Comparison of ENCODE assay signal across 1 cellular context in the genomic region with DNA sequence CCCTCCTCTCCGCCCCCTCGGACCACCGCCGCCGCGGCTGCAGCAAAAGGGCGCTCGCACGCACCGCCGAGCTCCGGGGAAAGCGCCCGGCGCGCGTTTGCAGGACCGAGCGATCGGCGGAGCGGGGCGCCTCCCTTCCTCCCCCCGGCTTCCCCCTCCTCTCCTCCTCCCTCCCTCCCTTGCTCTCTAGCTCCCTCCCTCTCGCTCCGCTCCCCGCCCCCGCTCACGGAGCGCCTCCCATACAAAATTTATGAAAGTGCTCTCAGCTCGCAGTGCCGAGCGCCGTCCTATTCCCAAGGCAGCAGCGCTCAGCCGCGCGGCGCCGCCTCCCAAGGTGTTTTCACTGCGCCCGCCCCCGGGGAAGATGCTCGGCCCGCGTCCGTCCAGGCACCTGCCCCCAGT.
TF ChIP-seq lines count a peak whose summit lies in the region.

A gene with protein sequence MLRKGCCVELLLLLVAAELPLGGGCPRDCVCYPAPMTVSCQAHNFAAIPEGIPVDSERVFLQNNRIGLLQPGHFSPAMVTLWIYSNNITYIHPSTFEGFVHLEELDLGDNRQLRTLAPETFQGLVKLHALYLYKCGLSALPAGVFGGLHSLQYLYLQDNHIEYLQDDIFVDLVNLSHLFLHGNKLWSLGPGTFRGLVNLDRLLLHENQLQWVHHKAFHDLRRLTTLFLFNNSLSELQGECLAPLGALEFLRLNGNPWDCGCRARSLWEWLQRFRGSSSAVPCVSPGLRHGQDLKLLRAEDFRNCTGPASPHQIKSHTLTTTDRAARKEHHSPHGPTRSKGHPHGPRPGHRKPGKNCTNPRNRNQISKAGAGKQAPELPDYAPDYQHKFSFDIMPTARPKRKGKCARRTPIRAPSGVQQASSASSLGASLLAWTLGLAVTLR (minus strand): TSS at position 115 of the 402 bp plus-strand sequence. CDS start 469 bp downstream, outside the sequence.

TF ChIP-seq in K562, 482 proteins besides CTCF, POLR2A, EP300 and RAD21:
- TF ChIP-seq MAZ (CRISPR knock-in tag; conservative IDR thresholded peaks at IDR 0.05 in 1 of 2, IDR thresholded peaks at IDR 0.05 in 1 of 2) (peak; percentile 43 to 70; a peak in 1 of 4 replicates), POU5F1 (IDR thresholded peaks at IDR 0.05; ENCODE audit: borderline replicate concordance, low read depth, low read length, partially characterized antibody) (no peak), SRSF1 (IDR thresholded peaks at IDR 0.05; ENCODE audit: low read depth, low read length) (no peak), WHSC1 (IDR thresholded peaks at IDR 0.05; ENCODE audit: low read length) (no peak), EGR1 (conservative IDR thresholded peaks at IDR 0.05) (peak; percentile 83), SMAD1 (IDR thresholded peaks at IDR 0.05; ENCODE audit: low read depth, low read length, partially characterized antibody) (no peak), CTBP1 (IDR thresholded peaks at IDR 0.05; ENCODE audit: borderline replicate concordance) (0 out of 2 replicates have a peak, but pooled peaks have one; percentile 24), MAFG (tag; conservative IDR thresholded peaks at IDR 0.05) (no peak), ZNF263 (CRISPR knock-in tag; IDR thresholded peaks at IDR 0.05; ENCODE audit: borderline replicate concordance) (peak; percentile 63; the same call in 1 of the 2 replicates)
- TF ChIP-seq, protein P1, sequence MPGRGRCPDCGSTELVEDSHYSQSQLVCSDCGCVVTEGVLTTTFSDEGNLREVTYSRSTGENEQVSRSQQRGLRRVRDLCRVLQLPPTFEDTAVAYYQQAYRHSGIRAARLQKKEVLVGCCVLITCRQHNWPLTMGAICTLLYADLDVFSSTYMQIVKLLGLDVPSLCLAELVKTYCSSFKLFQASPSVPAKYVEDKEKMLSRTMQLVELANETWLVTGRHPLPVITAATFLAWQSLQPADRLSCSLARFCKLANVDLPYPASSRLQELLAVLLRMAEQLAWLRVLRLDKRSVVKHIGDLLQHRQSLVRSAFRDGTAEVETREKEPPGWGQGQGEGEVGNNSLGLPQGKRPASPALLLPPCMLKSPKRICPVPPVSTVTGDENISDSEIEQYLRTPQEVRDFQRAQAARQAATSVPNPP (IDR thresholded peaks at IDR 0.05; ENCODE audit: borderline replicate concordance, insufficient read depth, insufficient read length), result no peak
- TF ChIP-seq, protein P2, sequence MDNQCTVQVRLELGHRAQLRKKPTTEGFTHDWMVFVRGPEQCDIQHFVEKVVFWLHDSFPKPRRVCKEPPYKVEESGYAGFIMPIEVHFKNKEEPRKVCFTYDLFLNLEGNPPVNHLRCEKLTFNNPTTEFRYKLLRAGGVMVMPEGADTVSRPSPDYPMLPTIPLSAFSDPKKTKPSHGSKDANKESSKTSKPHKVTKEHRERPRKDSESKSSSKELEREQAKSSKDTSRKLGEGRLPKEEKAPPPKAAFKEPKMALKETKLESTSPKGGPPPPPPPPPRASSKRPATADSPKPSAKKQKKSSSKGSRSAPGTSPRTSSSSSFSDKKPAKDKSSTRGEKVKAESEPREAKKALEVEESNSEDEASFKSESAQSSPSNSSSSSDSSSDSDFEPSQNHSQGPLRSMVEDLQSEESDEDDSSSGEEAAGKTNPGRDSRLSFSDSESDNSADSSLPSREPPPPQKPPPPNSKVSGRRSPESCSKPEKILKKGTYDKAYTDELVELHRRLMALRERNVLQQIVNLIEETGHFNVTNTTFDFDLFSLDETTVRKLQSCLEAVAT (IDR thresholded peaks at IDR 0.05), result no peak
- TF ChIP-seq, protein P3, sequence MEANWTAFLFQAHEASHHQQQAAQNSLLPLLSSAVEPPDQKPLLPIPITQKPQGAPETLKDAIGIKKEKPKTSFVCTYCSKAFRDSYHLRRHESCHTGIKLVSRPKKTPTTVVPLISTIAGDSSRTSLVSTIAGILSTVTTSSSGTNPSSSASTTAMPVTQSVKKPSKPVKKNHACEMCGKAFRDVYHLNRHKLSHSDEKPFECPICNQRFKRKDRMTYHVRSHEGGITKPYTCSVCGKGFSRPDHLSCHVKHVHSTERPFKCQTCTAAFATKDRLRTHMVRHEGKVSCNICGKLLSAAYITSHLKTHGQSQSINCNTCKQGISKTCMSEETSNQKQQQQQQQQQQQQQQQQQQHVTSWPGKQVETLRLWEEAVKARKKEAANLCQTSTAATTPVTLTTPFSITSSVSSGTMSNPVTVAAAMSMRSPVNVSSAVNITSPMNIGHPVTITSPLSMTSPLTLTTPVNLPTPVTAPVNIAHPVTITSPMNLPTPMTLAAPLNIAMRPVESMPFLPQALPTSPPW (CRISPR knock-in tag; IDR thresholded peaks at IDR 0.05), result peak; percentile 78
